8 cellular contexts compared by ENCODE assay signal in genomic region chr16:24729243-24729966, GRCh38. TPM values are rescaled to one million over a fixed set of nuclear protein-coding genes. Genes with fewer than 3 reads are reported as not detected.
DNase-seq lines count a peak whose midpoint lies in the region; ATAC-seq and TF ChIP-seq lines count a peak whose summit lies in the region.

Gene TNRC6A, plus strand, starts transcription at chr16:24729651. Its CDS starts 191 bp downstream, at chr16:24729842.

- peak; percentile 87 for ATAC-seq in GM21529 (IDR thresholded peaks at IDR 0.05; ENCODE audit: unreplicated experiment)
- peak; percentile 88 for ATAC-seq in naive thymus-derived CD4-positive, alpha-beta T cell
- peak; percentile 96 to 98 for ATAC-seq in stimulated activated naive B cell treated with anti-CD40 and anti-IgM and Interleukin-4, amounts not matched to agents 10 μg/mL and 1 μg/mL and 100 μg/mL, for 72 hours (replicated peaks)

- peak within 1 kb of the TSS; percentile 84 for H3K27ac ChIP-seq in fibroblast of lung (ENCODE audit: insufficient read depth, low read length)
- peak within 1 kb of the TSS; percentile 98 for H3K27ac ChIP-seq in naive thymus-derived CD4-positive, alpha-beta T cell (ENCODE audit: low read depth, low read length)

- H2AFZ ChIP-seq in fibroblast of lung (ENCODE audit: low read length): peak within 1 kb of the TSS; percentile 58

- H3K27ac Mint-ChIP-seq in naive thymus-derived CD4-positive, alpha-beta T cell: peak within 1 kb of the TSS; percentile 93 to 100 (median 98)
- H3K27ac Mint-ChIP-seq in stimulated activated naive B cell treated with anti-CD40 and anti-IgM and Interleukin-4, amounts not matched to agents 10 μg/mL and 1 μg/mL and 100 μg/mL, for 72 hours: peak within 1 kb of the TSS; percentile 99

- DNase-seq in DMS153 treated with DMSO at 0.1 percent for 48 hours (lab: John Stamatoyannopoulos, UW; ENCODE audit: unreplicated experiment) (peak; percentile 66), RKO (ENCODE audit: low spot score) (peak; percentile 88), fibroblast of lung (ENCODE audit: low read depth in 2 of 2) (peak; percentile 88 to 91)
- DNase-seq in activated T-helper 1 cell treated with anti-CD3 and anti-CD28 coated beads, Interleukin-2, amount 50 U/mL, for 16 hours (ENCODE audit: low read depth in 1 of 2, low spot score in 1 of 2): peak; percentile 58 to 74
- DNase-seq in naive thymus-derived CD4-positive, alpha-beta T cell: peak; percentile 68 to 86 (median 78)
- peak; percentile 91 for DNase-seq in stimulated activated naive B cell treated with anti-CD40 and anti-IgM and Interleukin-4, amounts not matched to agents 10 μg/mL and 1 μg/mL and 100 μg/mL, for 72 hours

- POLR2A ChIA-PET in naive thymus-derived CD4-positive, alpha-beta T cell (lab: Charles Lee): interaction anchor here (0.6 to 1.5 kb wide), 9 partner anchors 8 to 191 kb away, joined by 3 to 8 read pairs (median 5); partner anchors contain the start of gene RBBP6

- peak within 1 kb of the TSS; percentile 79 for H3K9ac ChIP-seq in fibroblast of lung (ENCODE audit: insufficient read depth, low read length)

- peaks cover 43% of the 10 kb centered on the region for H3K79me2 ChIP-seq in fibroblast of lung (ENCODE audit: control insufficient read depth, insufficient read depth, low read length)

- intact Hi-C loops in naive thymus-derived CD4-positive, alpha-beta T cell (cut with micrococcal nuclease): loop anchor here (1.0 to 10.0 kb wide), 4 partner anchors 78 to 528 kb away; partner anchors contain the start of genes ZKSCAN2 (in 2 of the 2), ARHGAP17 (in 1 of the 2) and RBBP6 (in 1 of the 2)

- H3K4me2 ChIP-seq in fibroblast of lung (ENCODE audit: extremely low read depth, insufficient read depth, low read length): peak within 1 kb of the TSS; percentile 94

- H3K4me1 Mint-ChIP-seq in naive thymus-derived CD4-positive, alpha-beta T cell: peaks cover 30 to 55% (median 45%) of the 10 kb centered on the region in 7 donors
- H3K4me1 Mint-ChIP-seq in stimulated activated naive B cell treated with anti-CD40 and anti-IgM and Interleukin-4, amounts not matched to agents 10 μg/mL and 1 μg/mL and 100 μg/mL, for 72 hours: peaks cover 23 to 30% of the 10 kb centered on the region in 2 donors

- peaks cover 9% of the 10 kb centered on the region for H3K4me1 ChIP-seq in fibroblast of lung (ENCODE audit: control insufficient read depth, extremely low read depth, insufficient read depth, low read length)
- H3K4me1 ChIP-seq in naive thymus-derived CD4-positive, alpha-beta T cell (ENCODE audit: control insufficient read depth in 2 of 2, insufficient read depth in 2 of 2, low read length in 2 of 2): peaks cover 17 to 20% of the 10 kb centered on the region in 2 donors

- no peaks in the 10 kb centered on the region for H3K9me3 ChIP-seq in fibroblast of lung (ENCODE audit: control insufficient read depth, insufficient read depth, low read depth, low read length)
- H3K9me3 ChIP-seq in naive thymus-derived CD4-positive, alpha-beta T cell (ENCODE audit: control insufficient read depth in 2 of 3, low read length in 3 of 3): no peaks in the 10 kb centered on the region

- no peak for TF ChIP-seq CTCF in fibroblast of lung (conservative IDR thresholded peaks at IDR 0.05 in 1 of 2, IDR thresholded peaks at IDR 0.05 in 1 of 2; ENCODE audit: low read depth in 1 of 2, low read length in 2 of 2)

- H4K20me1 ChIP-seq in fibroblast of lung (ENCODE audit: control insufficient read depth, extremely low read depth, insufficient read depth, low read length): no peaks in the 10 kb centered on the region

- peaks cover 0 to 18% (median 14%) of the 10 kb centered on the region in 5 donors for H3K36me3 Mint-ChIP-seq in naive thymus-derived CD4-positive, alpha-beta T cell
- H3K36me3 Mint-ChIP-seq in stimulated activated naive B cell treated with anti-CD40 and anti-IgM and Interleukin-4, amounts not matched to agents 10 μg/mL and 1 μg/mL and 100 μg/mL, for 72 hours: peaks cover 17 to 24% of the 10 kb centered on the region in 2 donors

- peak within 1 kb of the TSS; percentile 70 to 95 (median 80) for H3K4me3 ChIP-seq in fibroblast of lung (replicated peaks in 1 of 4; ENCODE audit: control extremely low read depth in 1 of 4, insufficient read depth in 1 of 4, low read depth in 3 of 4, low read length in 4 of 4)
- H3K4me3 ChIP-seq in naive thymus-derived CD4-positive, alpha-beta T cell (ENCODE audit: low read length): peak within 1 kb of the TSS; percentile 90

- H3K36me3 ChIP-seq in fibroblast of lung (ENCODE audit: control insufficient read depth, insufficient read depth, low read length): no peaks in the 10 kb centered on the region
- peaks cover 0 to 11% (median 0%) of the 10 kb centered on the region in 3 experiments for H3K36me3 ChIP-seq in naive thymus-derived CD4-positive, alpha-beta T cell (ENCODE audit: control insufficient read depth in 2 of 3, insufficient read depth in 3 of 3, low read length in 3 of 3)

- H3K27me3 ChIP-seq in fibroblast of lung (ENCODE audit: control insufficient read depth, insufficient read depth, low read length): no peaks in the 10 kb centered on the region
- H3K27me3 ChIP-seq in naive thymus-derived CD4-positive, alpha-beta T cell (ENCODE audit: control insufficient read depth in 2 of 2, insufficient read depth in 2 of 2, low read length in 2 of 2): no peaks in the 10 kb centered on the region

- CTCF ChIA-PET in naive thymus-derived CD4-positive, alpha-beta T cell (lab: Charles Lee): no interaction called here

- H3K27me3 Mint-ChIP-seq in naive thymus-derived CD4-positive, alpha-beta T cell: peaks cover 0 to 6% (median 0%) of the 10 kb centered on the region in 5 donors
- no peaks in the 10 kb centered on the region for H3K27me3 Mint-ChIP-seq in stimulated activated naive B cell treated with anti-CD40 and anti-IgM and Interleukin-4, amounts not matched to agents 10 μg/mL and 1 μg/mL and 100 μg/mL, for 72 hours

- peak within 1 kb of the TSS; percentile 89 to 100 (median 96) for H3K4me3 Mint-ChIP-seq in naive thymus-derived CD4-positive, alpha-beta T cell
- H3K4me3 Mint-ChIP-seq in stimulated activated naive B cell treated with anti-CD40 and anti-IgM and Interleukin-4, amounts not matched to agents 10 μg/mL and 1 μg/mL and 100 μg/mL, for 72 hours: peak within 1 kb of the TSS; percentile 97 to 99

- TF ChIP-seq EP300 in Ishikawa (IDR thresholded peaks at IDR 0.05; ENCODE audit: borderline replicate concordance): peak; percentile 67; the same call in 1 of the 2 replicates

- TF ChIP-seq RAD21 in Ishikawa (IDR thresholded peaks at IDR 0.05; ENCODE audit: low read depth): no peak

- peaks cover 0 to 10% (median 0%) of the 10 kb centered on the region in 11 donors for H3K9me3 Mint-ChIP-seq in naive thymus-derived CD4-positive, alpha-beta T cell
- no peaks in the 10 kb centered on the region for H3K9me3 Mint-ChIP-seq in stimulated activated naive B cell treated with anti-CD40 and anti-IgM and Interleukin-4, amounts not matched to agents 10 μg/mL and 1 μg/mL and 100 μg/mL, for 72 hours

TF ChIP-seq in Ishikawa, 13 proteins besides CTCF, POLR2A, EP300 and RAD21 (continues in another document):
- TF ChIP-seq TEAD4 (IDR thresholded peaks at IDR 0.05) (peak; percentile 11; the same call in 1 of the 2 replicates), MAX (IDR thresholded peaks at IDR 0.05) (peak; percentile 56; the same call in 1 of the 2 replicates), TCF12 (IDR thresholded peaks at IDR 0.05; ENCODE audit: low read depth) (peak; percentile 62), ZBTB7A (IDR thresholded peaks at IDR 0.05; ENCODE audit: low read depth) (peak; percentile 51; the same call in 1 of the 2 replicates), NFIC (IDR thresholded peaks at IDR 0.05) (0 out of 2 replicates have a peak, but pooled peaks have one; percentile 28), CEBPB (IDR thresholded peaks at IDR 0.05) (no peak), YY1 (IDR thresholded peaks at IDR 0.05; ENCODE audit: low read depth) (peak; percentile 93), USF1 (IDR thresholded peaks at IDR 0.05) (no peak), TAF1 (IDR thresholded peaks at IDR 0.05; ENCODE audit: low read depth) (peak; percentile 81)

RNA-seq across cellular contexts. Expression of gene TNRC6A, which starts in this region (rescaled TPM):
- 37.0 and 49.4 TPM in 2 replicates for total RNA-seq in fibroblast of lung
- 51.5 and 52.2 TPM in 2 replicates for polyA plus RNA-seq in fibroblast of lung
- 26.1 and 34.4 TPM in 2 replicates for polyA plus RNA-seq in fibroblast of lung (2012)
- 63.7 and 65.6 TPM in 2 replicates for polyA minus RNA-seq in fibroblast of lung (ENCODE audit: low replicate concordance)
- 100 to 1,000 TPM in 1 of 5 experiments, 10 to 100 TPM in 4; 46.9 to 110 (median 77.8) TPM for total RNA-seq in naive thymus-derived CD4-positive, alpha-beta T cell
- polyA plus RNA-seq in naive thymus-derived CD4-positive, alpha-beta T cell: 10 to 100 TPM; 13.4 to 19.8 TPM

Comparison
In these comparisons a context has a peak if more than half of its experiments do, and no peak if none do; other contexts are left out.
1. Peak in every context shown above with its lines: DNase-seq, ATAC-seq, H3K4me3 ChIP-seq and H3K27ac ChIP-seq.